ENCODE assay signal across 20 cellular contexts in genomic region chr11:44758996-44759395, GRCh38. TPM values are rescaled to one million over a fixed set of nuclear protein-coding genes. Genes with fewer than 3 reads are reported as not detected.
DNase-seq lines count a peak whose midpoint lies in the region; ATAC-seq, FAIRE-seq and TF ChIP-seq lines count a peak whose summit lies in the region.
"Had no signal": no experiment of that assay in that cellular context is flagged by ENCODE, and none has a peak within 500 bp of the region (broad histone marks: within the 10 kb centered on the region; RNA-seq: fewer than 3 reads in every experiment).

No MANE protein-coding gene starts in this region.

- no peak overlapping the region for H3K14ac ChIP-seq in H1 (ENCODE audit: insufficient read length)

- no peaks in the 10 kb centered on the region; the same call in 1 of the 2 replicates for H3K23me2 ChIP-seq in H1 (ENCODE audit: low read depth, low read length)

- no peak for ATAC-seq in heart right ventricle
- no peak for ATAC-seq in left ventricle myocardium superior
- ATAC-seq in GM18502 (IDR thresholded peaks at IDR 0.05; ENCODE audit: poor library complexity, unreplicated experiment), result no peak
- ATAC-seq in upper lobe of right lung, result no peak
- ATAC-seq: GM23338, PC-3 had no signal

- no peaks in the 10 kb centered on the region for H3K79me2 ChIP-seq in H1 (ENCODE audit: control insufficient read depth in 1 of 2, insufficient read depth in 2 of 2, low read length in 2 of 2)

- peak overlapping the region; percentile 2; the same call in 1 of the 2 replicates for H2BK15ac ChIP-seq in H1 (ENCODE audit: low read length)

- peaks cover 0 to 11% (median 0%) of the 10 kb centered on the region in 11 donors for H3K9me3 ChIP-seq in heart right ventricle
- H3K9me3 ChIP-seq in H1 (ENCODE audit: insufficient read depth in 2 of 2, low read depth in 1 of 2, low read length in 1 of 2), result no peaks in the 10 kb centered on the region
- no peaks in the 10 kb centered on the region for H3K9me3 ChIP-seq in muscle layer of colon (ENCODE audit: low read length)
- H3K9me3 ChIP-seq in upper lobe of right lung, result no peaks in the 10 kb centered on the region
- peaks cover 14% of the 10 kb centered on the region for H3K9me3 ChIP-seq in A673 (ENCODE audit: low read depth, low read length, poor library complexity, severe bottlenecking)

- no peak overlapping the region for H2AK5ac ChIP-seq in H1 (ENCODE audit: low read depth, low read length)

- H2BK120ac ChIP-seq in H1 (replicated peaks; ENCODE audit: low read depth, low read length), result no peak overlapping the region

- TF ChIP-seq CTCF in heart right ventricle (IDR thresholded peaks at IDR 0.05) (no peak), H1 (IDR thresholded peaks at IDR 0.05; ENCODE audit: control extremely low read depth in 1 of 3, insufficient read depth in 1 of 3, low read depth in 1 of 3, low read length in 3 of 3) (no peak), upper lobe of right lung (IDR thresholded peaks at IDR 0.05) (no peak), A673 (conservative IDR thresholded peaks at IDR 0.05; ENCODE audit: low read depth, low read length) (no peak)

- H4K91ac ChIP-seq in H1 (replicated peaks; ENCODE audit: insufficient read length, low read length), result no peak overlapping the region

- H3K79me1 ChIP-seq in H1 (ENCODE audit: low read depth, low read length), result no peaks in the 10 kb centered on the region

- no peak for TF ChIP-seq EP300 in H1 (IDR thresholded peaks at IDR 0.05; ENCODE audit: borderline replicate concordance in 1 of 2, low read depth in 2 of 2, low read length in 2 of 2)

- H3K4me2 ChIP-seq in H1 (ENCODE audit: insufficient read depth in 1 of 2, low read depth in 2 of 2, low read length in 2 of 2), result no peak overlapping the region
- H3K4me2 ChIP-seq: GM23338 had no signal

- H3K56ac ChIP-seq in H1 (replicated peaks; ENCODE audit: insufficient read length, low read depth, low read length), result no peak overlapping the region

- H3K9ac ChIP-seq in H1 (replicated peaks in 1 of 4; ENCODE audit: extremely low read depth in 1 of 4, low read depth in 3 of 4, low read length in 3 of 4) (no peak overlapping the region), muscle layer of colon (ENCODE audit: low read length) (no peak overlapping the region)

- H2BK12ac ChIP-seq in H1 (ENCODE audit: low read depth, low read length), result peak overlapping the region; percentile 1; the same call in 1 of the 2 replicates

- H4K5ac ChIP-seq in H1 (ENCODE audit: insufficient read length, low read depth, low read length), result no peak overlapping the region

- no TSS peak for BruUV-seq in A673 (replicated peaks; lab: Mats Ljungman, UMichigan)

- FAIRE-seq in H1 (lab: Jason Lieb, UNC), result no peak
- FAIRE-seq: A204.1 had no signal

- no peak overlapping the region for H2AFZ ChIP-seq in H1 (ENCODE audit: low read length)
- H2AFZ ChIP-seq: GM23338 had no signal

- H2BK20ac ChIP-seq in H1 (ENCODE audit: low read length), result no peak overlapping the region

- 85 to 88% methylated on average over 4 of the region's 4 CpGs for WGBS in heart right ventricle, 2 donors
- WGBS in H1 (ENCODE audit: extremely low coverage in 1 of 2, insufficient coverage in 1 of 2, insufficient read length in 1 of 2, insufficient replicate concordance in 2 of 2, low coverage in 1 of 2, low lambda C conversion rate in 2 of 2, missing lambda C conversion rate in 1 of 2), 2 experiments, result 88% methylated on average over 4 of the region's 4 CpGs; no CpG with 5 or more reads in 1 of the 2 experiments

- DNase-seq in heart right ventricle, result no peak
- DNase-seq in left ventricle myocardium superior, result no peak
- peak in 1 of 2 experiments; percentile 32 for DNase-seq in H1 (ENCODE audit: low read depth in 1 of 2, low spot score in 2 of 2)
- no peak for DNase-seq in upper lobe of right lung
- no peak for DNase-seq in NCI-H2227 (lab: John Stamatoyannopoulos, UW; ENCODE audit: unreplicated experiment)
- no peak for DNase-seq in A673 (ENCODE audit: low spot score)
- DNase-seq: CD4-positive, alpha-beta T cell; DMS153; GF-D8; KG1; NCI-H1105 treated with DMSO at 0.1 percent for 48 hours; NCI-H1694 treated with DMSO at 0.1 percent for 48 hours; NCI-H524; PC-3; RPMI8226 had no signal

- intact Hi-C loops in heart right ventricle (cut with DNase I), result no loop called here
- intact Hi-C loops in left ventricle myocardium superior (cut with micrococcal nuclease), result no loop called here
- intact Hi-C loops in upper lobe of right lung (cut with DNase I), result no loop called here
- intact Hi-C loops in A673 (cut with micrococcal nuclease; ENCODE audit: unreplicated experiment), result no loop called here

- TF ChIP-seq RAD21 in H1 (IDR thresholded peaks at IDR 0.05 in 1 of 2, conservative IDR thresholded peaks at IDR 0.05 in 1 of 2; ENCODE audit: low read depth in 2 of 2, low read length in 2 of 2), result no peak

- TF ChIP-seq POLR2A in H1 (IDR thresholded peaks at IDR 0.05; ENCODE audit: control extremely low read depth in 1 of 2, low read depth in 2 of 2, low read length in 2 of 2), result no peak

- peaks cover 0 to 2% of the 10 kb centered on the region in 2 experiments for H4K20me1 ChIP-seq in H1 (replicated peaks in 1 of 2; ENCODE audit: control insufficient read depth in 1 of 2, insufficient read depth in 2 of 2, low read length in 2 of 2)

- POLR2A ChIA-PET in H1 (lab: Charles Lee; ENCODE audit: partially characterized antibody), result no interaction called here
- POLR2A ChIA-PET in A673 (lab: Charles Lee; ENCODE audit: low non-redundant PET), result no interaction called here

- H3K36me3 ChIP-seq in heart right ventricle, result no peaks in the 10 kb centered on the region
- H3K36me3 ChIP-seq in H1 (ENCODE audit: control insufficient read depth in 2 of 4, insufficient read depth in 4 of 4, low read length in 3 of 4), result no peaks in the 10 kb centered on the region
- H3K36me3 ChIP-seq in muscle layer of colon (ENCODE audit: insufficient read depth, low read length), result no peaks in the 10 kb centered on the region
- no peaks in the 10 kb centered on the region for H3K36me3 ChIP-seq in upper lobe of right lung
- no peaks in the 10 kb centered on the region for H3K36me3 ChIP-seq in A673 (ENCODE audit: insufficient read depth, low read length, poor library complexity, severe bottlenecking)

- CTCF ChIA-PET in H1 (lab: Charles Lee; ENCODE audit: partially characterized antibody) (interaction anchor here (0.6 to 10.1 kb wide), 13 partner anchors 13 to 202 kb away, joined by 3 to 132 read pairs (median 3); no protein-coding TSS in a partner anchor), A673 (lab: Charles Lee) (no interaction called here)

- no peak overlapping the region for H3K23ac ChIP-seq in H1 (ENCODE audit: insufficient read length)

- H3K27me3 ChIP-seq in heart right ventricle (no peaks in the 10 kb centered on the region), H1 (replicated peaks in 1 of 4; ENCODE audit: control insufficient read depth in 3 of 4, extremely low read depth in 1 of 4, insufficient read depth in 3 of 4, low read length in 3 of 4) (peaks cover 4 to 20% (median 17%) of the 10 kb centered on the region in 4 experiments), muscle layer of colon (ENCODE audit: control insufficient read depth in 1 of 2, insufficient read depth in 2 of 2, low read length in 2 of 2) (no peaks in the 10 kb centered on the region), upper lobe of right lung (no peaks in the 10 kb centered on the region), A673 (replicated peaks; ENCODE audit: insufficient read depth, low read depth, low read length, poor library complexity) (no peaks in the 10 kb centered on the region)

- H3K4me1 ChIP-seq in heart right ventricle, result peaks cover 14 to 84% (median 70%) of the 10 kb centered on the region in 9 donors
- peaks cover 21 to 37% (median 29%) of the 10 kb centered on the region in 4 experiments for H3K4me1 ChIP-seq in H1 (replicated peaks in 1 of 4; ENCODE audit: control insufficient read depth in 3 of 4, insufficient read depth in 4 of 4, low read length in 3 of 4)
- peaks cover 77% of the 10 kb centered on the region for H3K4me1 ChIP-seq in muscle layer of colon (ENCODE audit: insufficient read depth, low read length)
- H3K4me1 ChIP-seq in upper lobe of right lung, result peaks cover 10% of the 10 kb centered on the region
- H3K4me1 ChIP-seq in A673 (ENCODE audit: insufficient read depth, low read length, poor library complexity, severe bottlenecking), result peaks cover 62% of the 10 kb centered on the region
- H3K4me1 ChIP-seq: Caco-2 had no signal

- H3K18ac ChIP-seq in H1 (ENCODE audit: extremely low read depth, low read length), result no peak overlapping the region

- peak overlapping the region in 6 of 10 donors; percentile 3 to 92 (median 80) for H3K27ac ChIP-seq in heart right ventricle
- no peak overlapping the region for H3K27ac ChIP-seq in H1 (ENCODE audit: low read depth, low read length)
- peak overlapping the region; percentile 12 for H3K27ac ChIP-seq in muscle layer of colon (ENCODE audit: low read depth, low read length)
- no peak overlapping the region for H3K27ac ChIP-seq in upper lobe of right lung
- no peak overlapping the region for H3K27ac ChIP-seq in A673 (ENCODE audit: low read depth, low read length, poor library complexity, severe bottlenecking)

- H4K8ac ChIP-seq in H1 (ENCODE audit: extremely low read depth, insufficient read depth, low read length), result no peak overlapping the region

- no peak overlapping the region for H2BK5ac ChIP-seq in H1 (ENCODE audit: low read depth, low read length)

- H3K4me3 ChIP-seq in heart right ventricle (no peak overlapping the region), H1 (ENCODE audit: extremely low read depth in 1 of 4, insufficient read depth in 2 of 4, low read depth in 3 of 4, low read length in 4 of 4) (no peak overlapping the region), muscle layer of colon (ENCODE audit: low read depth in 1 of 2, low read length in 2 of 2) (no peak overlapping the region), upper lobe of right lung (no peak overlapping the region), A673 (ENCODE audit: low read depth, low read length, poor library complexity, severe bottlenecking) (no peak overlapping the region)
- H3K4me3 ChIP-seq: GM23338 had no signal

- no peak overlapping the region for H3K4ac ChIP-seq in H1 (replicated peaks; ENCODE audit: insufficient read length, low read depth, low read length)

TF ChIP-seq in H1, 55 proteins besides CTCF, POLR2A, EP300 and RAD21 (continues in another document):
- no peak for TF ChIP-seq CEBPB (IDR thresholded peaks at IDR 0.05; ENCODE audit: low read depth, low read length)

RNA-seq across cellular contexts. Expression of gene TSPAN18, which starts 32.2 kb away (rescaled TPM):
- total RNA-seq in heart right ventricle (100 to 1,000 TPM in 4 of 10 donors, 10 to 100 TPM in 6; 74.2 to 140 (median 95.2) TPM), left ventricle myocardium superior (94.6 TPM), upper lobe of right lung (46.4 TPM), A673 (2021) (2.8 and 5.8 TPM in 2 replicates)
- polyA plus RNA-seq in heart right ventricle (10 to 100 TPM; 37.7 to 42.6 TPM), H1 (2011; rRNA removed) (5.2 and 7.0 TPM in 2 replicates)
- total RNA-seq in H1 (2021; fragmentation: NEBNext Ultra II Directional; extraction: Animal tissue kit (Norgen Biotek cat#: 25700)), result 8.8 and 10.2 TPM in 2 replicates
- polyA plus RNA-seq in H1 (2011; cell fraction: cytosol; rRNA removed), result 2.8 TPM
- polyA plus RNA-seq in H1 (2011; cell fraction: nucleus; rRNA removed), result 5.7 TPM
- 9.6 to 10.3 TPM (median 10.0 TPM) in 4 replicates for polyA plus RNA-seq in H1 (2012, experiment 1 of 2)
- 8.6 TPM for polyA plus RNA-seq in H1 (2012, experiment 2 of 2)
- 14.5 TPM for polyA plus RNA-seq in H1 (2013, experiment 1 of 2)
- 15.6 TPM for polyA plus RNA-seq in H1 (2013, experiment 2 of 2)
- polyA minus RNA-seq in H1 (2011; rRNA and poly(A)+ RNA removed), result 4.0 and 5.8 TPM in 2 replicates
- 2.6 TPM for polyA minus RNA-seq in H1 (2011; cell fraction: cytosol; rRNA and poly(A)+ RNA removed)
- polyA minus RNA-seq in H1 (2011; cell fraction: nucleus; rRNA and poly(A)+ RNA removed), result 6.3 TPM
- total RNA-seq: PC-3 had no signal

Comparison
In these comparisons a context has a peak if more than half of its experiments do, and no peak if none do; other contexts are left out.
1. H3K27ac ChIP-seq: peak in heart right ventricle (6 of 10) and muscle layer of colon (single experiment); none in H1 (single experiment), upper lobe of right lung (single experiment) and A673 (single experiment).